In genomic region chr16:85054321-85054720, GRCh38 we compare ENCODE assay signal across 10 cellular contexts. TPM values are rescaled to one million over a fixed set of nuclear protein-coding genes. Genes with fewer than 3 reads are reported as not detected.
A peak's percentile ranks its signal among the peaks of the same experiment; 100 is the strongest.
DNase-seq lines count a peak whose midpoint lies in the region; ATAC-seq and TF ChIP-seq lines count a peak whose summit lies in the region.
"Not testable (repeated sequence)": the region's sequence is repeated elsewhere in the genome, so short reads cannot be mapped to it uniquely, and the experiment has no call there.
"Had no signal": no experiment of that assay in that cellular context is flagged by ENCODE, and none has a peak within 500 bp of the region (broad histone marks: within the 10 kb centered on the region; RNA-seq: fewer than 3 reads in every experiment).

No MANE protein-coding gene starts in this region.

- not testable (repeated sequence) for H3K9me3 ChIP-seq in CD4-positive, alpha-beta memory T cell (ENCODE audit: control insufficient read depth in 1 of 2, low read length in 2 of 2); T-helper 17 cell (ENCODE audit: control insufficient read depth, low read length, poor library complexity, severe bottlenecking); gastroesophageal sphincter; mesenchymal stem cell (ENCODE audit: control insufficient read depth, low read length); prostate gland; tibial nerve

- not testable (repeated sequence) for TF ChIP-seq EP300 in gastroesophageal sphincter (IDR thresholded peaks at IDR 0.05); tibial nerve (IDR thresholded peaks at IDR 0.05)

- H3K4me1 ChIP-seq in CD4-positive, alpha-beta memory T cell (ENCODE audit: insufficient read depth, low read length): peaks cover 43% of the 10 kb centered on the region
- H3K4me1 ChIP-seq in gastroesophageal sphincter (peaks cover 0 to 36% (median 12%) of the 10 kb centered on the region in 3 donors), mesenchymal stem cell (ENCODE audit: control insufficient read depth, insufficient read depth, low read depth, low read length) (peaks cover 10% of the 10 kb centered on the region), tibial nerve (peaks cover 0 to 46% (median 35%) of the 10 kb centered on the region in 4 donors)
- not testable (repeated sequence) for H3K4me1 ChIP-seq in prostate gland (replicated peaks)

- H3K79me1 ChIP-seq in mesenchymal stem cell (replicated peaks; ENCODE audit: low read length, poor library complexity, severe bottlenecking): not testable (repeated sequence)

- H3K4me3 ChIP-seq in CD4-positive, alpha-beta memory T cell (ENCODE audit: low read length in 2 of 2); gastroesophageal sphincter; mesenchymal stem cell (ENCODE audit: insufficient read depth in 1 of 2, low read depth in 1 of 2, low read length in 2 of 2); prostate gland; tibial nerve: not testable (repeated sequence)

- H3K9ac ChIP-seq in mesenchymal stem cell (ENCODE audit: low read length): not testable (repeated sequence)

- H3K4ac ChIP-seq in mesenchymal stem cell (ENCODE audit: low read depth in 1 of 2, low read length in 2 of 2): not testable (repeated sequence)

- not testable (repeated sequence) for H3K36me3 Mint-ChIP-seq in CD4-positive, alpha-beta memory T cell; T-helper 17 cell (ENCODE audit: low read depth); activated naive CD8-positive, alpha-beta T cell treated with anti-CD3 and anti-CD28 coated beads, Interleukin-2, amount 10 ng/mL, durations not matched to agents 7 days and 5 days

- H3K27ac ChIP-seq in CD4-positive, alpha-beta memory T cell (ENCODE audit: low read depth, low read length); mesenchymal stem cell (ENCODE audit: low read length, poor library complexity, severe bottlenecking): not testable (repeated sequence)
- H3K27ac ChIP-seq in gastroesophageal sphincter (peak overlapping the region in 3 of 4 donors; percentile 78 to 82 (median 80)), prostate gland (peak overlapping the region; percentile 74 to 76), tibial nerve (peak overlapping the region in 3 of 4 donors; percentile 67 to 93 (median 87))

- H4K8ac ChIP-seq in mesenchymal stem cell (ENCODE audit: low read length): peak overlapping the region; percentile 67

- peak overlapping the region in 1 of 2 experiments; percentile 45 for H3K18ac ChIP-seq in mesenchymal stem cell (ENCODE audit: low read depth in 1 of 2, low read length in 2 of 2)

- not testable (repeated sequence) for TF ChIP-seq CTCF in gastroesophageal sphincter (IDR thresholded peaks at IDR 0.05); prostate gland (IDR thresholded peaks at IDR 0.05); tibial nerve (IDR thresholded peaks at IDR 0.05)

- not testable (repeated sequence) for H3K4me2 ChIP-seq in mesenchymal stem cell (ENCODE audit: low read length, poor library complexity, severe bottlenecking)

- not testable (repeated sequence) for H2BK120ac ChIP-seq in mesenchymal stem cell (ENCODE audit: low read depth, low read length)

- not testable (repeated sequence) for DNase-seq in CD4-positive, alpha-beta memory T cell; T-helper 17 cell; activated naive CD8-positive, alpha-beta T cell treated with anti-CD3 and anti-CD28 coated beads, Interleukin-2, amount 10 ng/mL, durations not matched to agents 7 days and 5 days; mesenchymal stem cell; prostate gland (ENCODE audit: low spot score); tibial nerve (ENCODE audit: low spot score in 2 of 2)

- H3K27me3 Mint-ChIP-seq in CD4-positive, alpha-beta memory T cell; T-helper 17 cell; activated naive CD8-positive, alpha-beta T cell treated with anti-CD3 and anti-CD28 coated beads, Interleukin-2, amount 10 ng/mL, durations not matched to agents 7 days and 5 days: not testable (repeated sequence)

- intact Hi-C loops in CD4-positive, alpha-beta memory T cell (cut with micrococcal nuclease); prostate gland (cut with DNase I): not testable (repeated sequence)

- WGBS in gastroesophageal sphincter (ENCODE audit: low coverage in 1 of 2), 2 donors: 70 to 100% methylated on average over 1 to 2 of the region's 3 CpGs
- WGBS in mesenchymal stem cell: 97% methylated on average over 2 of the region's 3 CpGs
- WGBS in prostate gland: 83% methylated on average over 3 of the region's 3 CpGs
- 85 to 96% methylated on average over 3 of the region's 3 CpGs for WGBS in tibial nerve, 2 donors

- not testable (repeated sequence) for ATAC-seq in T-helper 17 cell; activated naive CD8-positive, alpha-beta T cell treated with anti-CD3 and anti-CD28 coated beads, Interleukin-2, amount 10 ng/mL, durations not matched to agents 7 days and 5 days (ENCODE audit: low read depth); gastroesophageal sphincter

- peaks cover 34 to 43% (median 39%) of the 10 kb centered on the region in 4 donors for H3K4me1 Mint-ChIP-seq in CD4-positive, alpha-beta memory T cell
- peaks cover 41% of the 10 kb centered on the region for H3K4me1 Mint-ChIP-seq in T-helper 17 cell
- H3K4me1 Mint-ChIP-seq in activated naive CD8-positive, alpha-beta T cell treated with anti-CD3 and anti-CD28 coated beads, Interleukin-2, amount 10 ng/mL, durations not matched to agents 7 days and 5 days: peaks cover 31% of the 10 kb centered on the region

- CTCF ChIA-PET in CD4-positive, alpha-beta memory T cell (lab: Charles Lee; ENCODE audit: partially characterized antibody): interaction anchor here (1.1 to 1.9 kb wide), 3 partner anchors 24 to 51 kb away, joined by 3 to 6 read pairs (median 5); no protein-coding TSS in a partner anchor

- not testable (repeated sequence) for H2AK5ac ChIP-seq in mesenchymal stem cell (ENCODE audit: low read length, severe bottlenecking)

- H2BK5ac ChIP-seq in mesenchymal stem cell (ENCODE audit: low read depth, low read length, poor library complexity, severe bottlenecking): not testable (repeated sequence)

- POLR2A ChIA-PET in CD4-positive, alpha-beta memory T cell (lab: Charles Lee; ENCODE audit: partially characterized antibody): interaction anchor here (1.1 to 4.6 kb wide), 4 partner anchors 9 to 50 kb away, joined by 3 to 64 read pairs (median 18); partner anchors contain the start of genes KIAA0513 and ZDHHC7
- POLR2A ChIA-PET in activated naive CD8-positive, alpha-beta T cell treated with anti-CD3 and anti-CD28 coated beads, Interleukin-2, amount 10 ng/mL, durations not matched to agents 7 days and 5 days (lab: Charles Lee): interaction anchor here (0.9 to 2.3 kb wide), 4 partner anchors 26 to 42 kb away, joined by 3 to 15 read pairs (median 4); partner anchors contain the start of genes KIAA0513 and ZDHHC7

- TF ChIP-seq POLR2A in gastroesophageal sphincter (IDR thresholded peaks at IDR 0.05); prostate gland (IDR thresholded peaks at IDR 0.05); tibial nerve (IDR thresholded peaks at IDR 0.05): not testable (repeated sequence)

- H2BK12ac ChIP-seq in mesenchymal stem cell (ENCODE audit: low read length in 2 of 2): peak overlapping the region in 1 of 2 experiments; percentile 85

- H3K27ac Mint-ChIP-seq in CD4-positive, alpha-beta memory T cell: peak overlapping the region in 5 of 7 donors; percentile 42 to 98 (median 95)
- H3K27ac Mint-ChIP-seq in T-helper 17 cell: peak overlapping the region; percentile 98
- H3K27ac Mint-ChIP-seq in activated naive CD8-positive, alpha-beta T cell treated with anti-CD3 and anti-CD28 coated beads, Interleukin-2, amount 10 ng/mL, durations not matched to agents 7 days and 5 days: peak overlapping the region; percentile 98

- not testable (repeated sequence) for H3K23ac ChIP-seq in mesenchymal stem cell (ENCODE audit: low read length in 2 of 2)

- H3K14ac ChIP-seq in mesenchymal stem cell (ENCODE audit: low read length in 2 of 2): not testable (repeated sequence)

- H3K4me3 Mint-ChIP-seq in CD4-positive, alpha-beta memory T cell; T-helper 17 cell; activated naive CD8-positive, alpha-beta T cell treated with anti-CD3 and anti-CD28 coated beads, Interleukin-2, amount 10 ng/mL, durations not matched to agents 7 days and 5 days: not testable (repeated sequence)

- not testable (repeated sequence) for H2AFZ ChIP-seq in mesenchymal stem cell (ENCODE audit: low read depth, low read length)

- not testable (repeated sequence) for H3K27me3 ChIP-seq in CD4-positive, alpha-beta memory T cell (ENCODE audit: insufficient read depth, low read length); gastroesophageal sphincter; mesenchymal stem cell (ENCODE audit: control insufficient read depth in 1 of 2, insufficient read depth in 1 of 2, low read length in 2 of 2); prostate gland (replicated peaks; ENCODE audit: insufficient read depth); tibial nerve

- H3K36me3 ChIP-seq in CD4-positive, alpha-beta memory T cell (ENCODE audit: insufficient read depth, low read length); gastroesophageal sphincter; mesenchymal stem cell (ENCODE audit: control insufficient read depth in 1 of 2, insufficient read depth in 2 of 2, low read depth in 1 of 2, low read length in 2 of 2); prostate gland; tibial nerve: not testable (repeated sequence)

- H2BK15ac ChIP-seq in mesenchymal stem cell (ENCODE audit: low read depth, poor library complexity, severe bottlenecking): not testable (repeated sequence)

- H3K9me3 Mint-ChIP-seq in CD4-positive, alpha-beta memory T cell; activated naive CD8-positive, alpha-beta T cell treated with anti-CD3 and anti-CD28 coated beads, Interleukin-2, amount 10 ng/mL, durations not matched to agents 7 days and 5 days: not testable (repeated sequence)

- H4K91ac ChIP-seq in mesenchymal stem cell (ENCODE audit: low read length): peak overlapping the region; percentile 66

RNA-seq across cellular contexts. Expression of gene KIAA0513, which starts 26.7 kb away (rescaled TPM):
- 10 to 100 TPM; 17.7 to 19.0 TPM for total RNA-seq in CD4-positive, alpha-beta memory T cell
- 10 to 100 TPM in 1 of 2 donors, 1 to 10 TPM in 1; 1.3 to 11.8 TPM for polyA plus RNA-seq in CD4-positive, alpha-beta memory T cell
- total RNA-seq in T-helper 17 cell: 10 to 100 TPM in 1 of 2 donors, 1 to 10 TPM in 1; 8.1 to 35.0 TPM
- 10 to 100 TPM; 11.6 to 13.9 TPM for total RNA-seq in activated naive CD8-positive, alpha-beta T cell treated with anti-CD3 and anti-CD28 coated beads, Interleukin-2, amount 10 ng/mL, durations not matched to agents 7 days and 5 days
- 10 to 100 TPM; 14.8 to 43.4 (median 28.5) TPM for total RNA-seq in gastroesophageal sphincter
- 8.5 TPM for polyA plus RNA-seq in mesenchymal stem cell (2013, experiment 1 of 2)
- 8.0 TPM for polyA plus RNA-seq in mesenchymal stem cell (2013, experiment 2 of 2)
- 10 to 100 TPM; 14.4 to 29.4 TPM for total RNA-seq in prostate gland
- 10 to 100 TPM in 1 of 4 donors, 1 to 10 TPM in 3; 6.9 to 13.8 (median 8.1) TPM for total RNA-seq in tibial nerve

RNA-seq across cellular contexts. Expression of gene ZDHHC7, which starts 43.0 kb away (rescaled TPM):
- total RNA-seq in CD4-positive, alpha-beta memory T cell: 10 to 100 TPM; 33.8 to 35.6 TPM
- polyA plus RNA-seq in CD4-positive, alpha-beta memory T cell: 10 to 100 TPM; 27.1 to 40.2 TPM
- total RNA-seq in T-helper 17 cell (10 to 100 TPM; 35.4 to 46.6 TPM), gastroesophageal sphincter (10 to 100 TPM; 55.3 to 77.5 (median 66.3) TPM), prostate gland (10 to 100 TPM; 64.6 TPM), tibial nerve (10 to 100 TPM; 58.1 to 75.6 (median 62.6) TPM)
- 10 to 100 TPM; 30.5 to 33.7 TPM for total RNA-seq in activated naive CD8-positive, alpha-beta T cell treated with anti-CD3 and anti-CD28 coated beads, Interleukin-2, amount 10 ng/mL, durations not matched to agents 7 days and 5 days
- polyA plus RNA-seq in mesenchymal stem cell (2013, experiment 1 of 2): 64.9 TPM
- polyA plus RNA-seq in mesenchymal stem cell (2013, experiment 2 of 2): 65.2 TPM

RNA-seq across cellular contexts. Expression of gene CIBAR2, which starts 58.0 kb away (rescaled TPM):
- not detected for total RNA-seq in CD4-positive, alpha-beta memory T cell
- not detected for polyA plus RNA-seq in CD4-positive, alpha-beta memory T cell
- total RNA-seq in T-helper 17 cell: not detected
- not detected for total RNA-seq in activated naive CD8-positive, alpha-beta T cell treated with anti-CD3 and anti-CD28 coated beads, Interleukin-2, amount 10 ng/mL, durations not matched to agents 7 days and 5 days
- not detected for total RNA-seq in gastroesophageal sphincter
- polyA plus RNA-seq in mesenchymal stem cell (2013, experiment 1 of 2): 0.03 TPM
- polyA plus RNA-seq in mesenchymal stem cell (2013, experiment 2 of 2): 0.07 TPM
- total RNA-seq in prostate gland: not detected
- not detected for total RNA-seq in tibial nerve
- total RNA-seq: A673, GM23338, LHCN-M2 had no signal
- polyA plus RNA-seq: GM23338 had no signal
